Comparison of ENCODE assay signal across 33 cellular contexts in genomic region chr14:22602011-22602410, GRCh38. TPM values are rescaled to one million over a fixed set of nuclear protein-coding genes. Genes with fewer than 3 reads are reported as not detected.
DNase-seq lines count a peak whose midpoint lies in the region; ATAC-seq and TF ChIP-seq lines count a peak whose summit lies in the region.
"Had no signal": no experiment of that assay in that cellular context is flagged by ENCODE, and none has a peak within 500 bp of the region (broad histone marks: within the 10 kb centered on the region; RNA-seq: fewer than 3 reads in every experiment).

No MANE protein-coding gene starts in this region.

- dilution Hi-C loops in IMR-90 (cut with HindIII; ENCODE audit: low sequenced_read_pairs, unreplicated experiment) = no loop called here

- H3K4ac ChIP-seq in IMR-90 (ENCODE audit: low read depth, low read length) (0 out of 2 replicates have a peak overlapping the region, but pooled peaks have one; percentile 68), mesenchymal stem cell (ENCODE audit: low read depth in 1 of 2, low read length in 2 of 2) (no peak overlapping the region)

- no peak for TF ChIP-seq CTCF in IMR-90 (conservative IDR thresholded peaks at IDR 0.05; ENCODE audit: low read depth, low read length)
- TF ChIP-seq CTCF in VCaP (conservative IDR thresholded peaks at IDR 0.05) = no peak

- H3K14ac ChIP-seq in IMR-90 (replicated peaks; ENCODE audit: low read depth, low read length) (no peak overlapping the region), mesenchymal stem cell (ENCODE audit: low read length in 2 of 2) (no peak overlapping the region)

- no peak overlapping the region for H3K27ac ChIP-seq in BLaER1
- H3K27ac ChIP-seq in IMR-90 (ENCODE audit: insufficient read depth, low read length) = no peak overlapping the region
- H3K27ac ChIP-seq in VCaP = peak overlapping the region; percentile 51
- H3K27ac ChIP-seq in mesenchymal stem cell (ENCODE audit: low read length, poor library complexity, severe bottlenecking) = no peak overlapping the region
- H3K27ac ChIP-seq: colonic mucosa, neural progenitor cell had no signal

- peaks cover 12% of the 10 kb centered on the region; the same call in 1 of the 2 replicates for H3K27me3 ChIP-seq in BLaER1
- H3K27me3 ChIP-seq in IMR-90 (ENCODE audit: control insufficient read depth, insufficient read depth, low read length) = no peaks in the 10 kb centered on the region
- H3K27me3 ChIP-seq in mesenchymal stem cell (ENCODE audit: control insufficient read depth in 1 of 2, insufficient read depth in 1 of 2, low read length in 2 of 2) = no peaks in the 10 kb centered on the region
- H3K27me3 ChIP-seq: colonic mucosa, neural progenitor cell had no signal

- H3K4me2 ChIP-seq in BLaER1 = 0 out of 2 replicates have a peak overlapping the region, but pooled peaks have one; percentile 83
- H3K4me2 ChIP-seq in IMR-90 (ENCODE audit: low read depth, low read length) = no peak overlapping the region
- no peak overlapping the region for H3K4me2 ChIP-seq in mesenchymal stem cell (ENCODE audit: low read length, poor library complexity, severe bottlenecking)
- H3K4me2 ChIP-seq: neural progenitor cell had no signal

- H2AK5ac ChIP-seq in IMR-90 (ENCODE audit: low read depth, low read length) = peak overlapping the region; percentile 53; the same call in 1 of the 2 replicates
- H2AK5ac ChIP-seq in mesenchymal stem cell (ENCODE audit: low read length, severe bottlenecking) = no peak overlapping the region

- H2AK9ac ChIP-seq in IMR-90 (replicated peaks; ENCODE audit: low read depth, low read length, poor library complexity) = no peak overlapping the region

- DNase-seq in IMR-90 (no peak), mesenchymal stem cell (no peak), NCI-H1417 treated with DMSO at 0.1 percent for 48 hours (lab: John Stamatoyannopoulos, UW) (no peak), T1000 (lab: John Stamatoyannopoulos, UW) (no peak)
- DNase-seq: activated CD4-positive, alpha-beta T cell treated with anti-CD3 and anti-CD28 coated beads, Interleukin-2, amount 10 ng/mL, durations not matched to agents 7 days and 5 days; activated naive CD4-positive, alpha-beta T cell treated with anti-CD3 and anti-CD28 coated beads for 36 hours; activated T-cell treated with anti-CD3 and anti-CD28 coated beads, Interleukin-2, amount 50 U/mL, for 48 hours; CD4-positive, alpha-beta T cell; colonic mucosa; effector memory CD4-positive, alpha-beta T cell; NCI-H1436; NCI-H2081 treated with DMSO at 0.1 percent for 48 hours; NCI-H446; NCI-H82; posterior cingulate gyrus; stimulated activated naive CD4-positive, alpha-beta T cell treated with Interleukin-2 at 50 U/mL for 16 hours; T-helper 9 cell had no signal

- H3K9me1 ChIP-seq in IMR-90 (ENCODE audit: insufficient read depth, low read length) = peaks cover 22% of the 10 kb centered on the region

- TF ChIP-seq RAD21 in IMR-90 (IDR thresholded peaks at IDR 0.05; ENCODE audit: low read length) = no peak

- H2BK20ac ChIP-seq in IMR-90 (ENCODE audit: low read depth, low read length) = no peak overlapping the region

- H3K36me3 ChIP-seq in BLaER1 (peaks cover 56% of the 10 kb centered on the region), IMR-90 (ENCODE audit: control insufficient read depth, insufficient read depth, low read length) (peaks cover 43% of the 10 kb centered on the region), mesenchymal stem cell (ENCODE audit: control insufficient read depth in 1 of 2, insufficient read depth in 2 of 2, low read depth in 1 of 2, low read length in 2 of 2) (peaks cover 33 to 63% of the 10 kb centered on the region in 2 experiments)

- H2BK5ac ChIP-seq in IMR-90 (ENCODE audit: low read depth, low read length, poor library complexity, severe bottlenecking) = peak overlapping the region; percentile 4
- no peak overlapping the region for H2BK5ac ChIP-seq in mesenchymal stem cell (ENCODE audit: low read depth, low read length, poor library complexity, severe bottlenecking)

- H2BK15ac ChIP-seq in IMR-90 (ENCODE audit: low read depth, low read length) (no peak overlapping the region), mesenchymal stem cell (ENCODE audit: low read depth, poor library complexity, severe bottlenecking) (no peak overlapping the region)

- H3K79me1 ChIP-seq in IMR-90 (ENCODE audit: low read depth in 1 of 2, low read length in 2 of 2) (peaks cover 13 to 31% of the 10 kb centered on the region in 2 experiments), mesenchymal stem cell (replicated peaks; ENCODE audit: low read length, poor library complexity, severe bottlenecking) (peaks cover 25% of the 10 kb centered on the region)

- in situ Hi-C loops in IMR-90 (cut with MboI; ENCODE audit: low sequenced_read_pairs) = no loop called here

- H3K23ac ChIP-seq in IMR-90 (ENCODE audit: low read depth, low read length) (no peak overlapping the region), mesenchymal stem cell (ENCODE audit: low read length in 2 of 2) (no peak overlapping the region)

- H3K18ac ChIP-seq in IMR-90 (ENCODE audit: low read depth, low read length) = no peak overlapping the region
- no peak overlapping the region for H3K18ac ChIP-seq in mesenchymal stem cell (ENCODE audit: low read depth in 1 of 2, low read length in 2 of 2)

- H4K91ac ChIP-seq in IMR-90 (ENCODE audit: insufficient read depth, low read depth, low read length) (no peak overlapping the region), mesenchymal stem cell (ENCODE audit: low read length) (no peak overlapping the region)

- H4K20me1 ChIP-seq in BLaER1 (no peaks in the 10 kb centered on the region), IMR-90 (ENCODE audit: insufficient read depth, low read length) (no peaks in the 10 kb centered on the region; the same call in 1 of the 2 replicates)

- no peak for TF ChIP-seq POLR2A in IMR-90 (IDR thresholded peaks at IDR 0.05; ENCODE audit: low read depth, low read length)
- TF ChIP-seq POLR2A in GM18505 (IDR thresholded peaks at IDR 0.05; ENCODE audit: borderline replicate concordance, extremely low read depth, insufficient read depth, insufficient read length) = no peak

- H2BK120ac ChIP-seq in IMR-90 (ENCODE audit: low read depth, low read length) = no peak overlapping the region
- no peak overlapping the region for H2BK120ac ChIP-seq in mesenchymal stem cell (ENCODE audit: low read depth, low read length)

- intact Hi-C loops in IMR-90 (cut with micrococcal nuclease) = no loop called here

- no peak overlapping the region for H2AFZ ChIP-seq in IMR-90 (replicated peaks; ENCODE audit: low read length, poor library complexity)
- H2AFZ ChIP-seq in mesenchymal stem cell (ENCODE audit: low read depth, low read length) = no peak overlapping the region
- H2AFZ ChIP-seq: neural progenitor cell had no signal

- BruUV-seq in IMR-90 (replicated peaks; lab: Mats Ljungman, UMichigan) = no TSS peak

- CTCF ChIA-PET in IMR-90 (lab: Yijun Ruan, JAX) = interaction anchor here (1.4 kb wide), 1 partner anchor 32 kb away, joined by 3 read pairs; no protein-coding TSS in a partner anchor

- H4K8ac ChIP-seq in IMR-90 (ENCODE audit: low read depth in 2 of 2, low read length in 2 of 2) = no peak overlapping the region
- no peak overlapping the region for H4K8ac ChIP-seq in mesenchymal stem cell (ENCODE audit: low read length)

- ATAC-seq in IMR-90 (ENCODE audit: low read depth) (no peak), GM21529 (IDR thresholded peaks at IDR 0.05; ENCODE audit: unreplicated experiment) (no peak), GM18505 (IDR thresholded peaks at IDR 0.05; ENCODE audit: unreplicated experiment) (no peak)
- ATAC-seq: esophagus mucosa, Right ventricle myocardium inferior, sciatic nerve, SK-N-SH treated with all-trans-retinoic acid at 6 μM for 48 hours had no signal

- H3K4me3 ChIP-seq in BLaER1 (no peak overlapping the region), IMR-90 (ENCODE audit: insufficient read depth, low read depth, low read length) (no peak overlapping the region), mesenchymal stem cell (ENCODE audit: insufficient read depth in 1 of 2, low read depth in 1 of 2, low read length in 2 of 2) (no peak overlapping the region)
- H3K4me3 ChIP-seq: colonic mucosa, HAP-1, neural progenitor cell had no signal

- H3K4me1 ChIP-seq in BLaER1 (peaks cover 46% of the 10 kb centered on the region), IMR-90 (ENCODE audit: control insufficient read depth, insufficient read depth, low read length) (peaks cover 7% of the 10 kb centered on the region), mesenchymal stem cell (ENCODE audit: control insufficient read depth, insufficient read depth, low read depth, low read length) (peaks cover 7% of the 10 kb centered on the region)
- H3K4me1 ChIP-seq: colonic mucosa had no signal

- H3K9ac ChIP-seq in BLaER1 = no peak overlapping the region
- no peak overlapping the region for H3K9ac ChIP-seq in IMR-90 (ENCODE audit: low read depth, low read length)
- peak overlapping the region; percentile 51 for H3K9ac ChIP-seq in mesenchymal stem cell (ENCODE audit: low read length)
- H3K9ac ChIP-seq: neural progenitor cell had no signal

- POLR2A ChIA-PET in IMR-90 (lab: Charles Lee; ENCODE audit: unreplicated experiment) = no interaction called here

- peaks cover 6% of the 10 kb centered on the region; the same call in 1 of the 2 replicates for H3K9me3 ChIP-seq in BLaER1
- no peaks in the 10 kb centered on the region for H3K9me3 ChIP-seq in IMR-90 (ENCODE audit: control insufficient read depth, insufficient read depth, low read length)
- H3K9me3 ChIP-seq in mesenchymal stem cell (ENCODE audit: control insufficient read depth, low read length) = no peaks in the 10 kb centered on the region
- H3K9me3 ChIP-seq: colonic mucosa, HAP-1 had no signal

- 90 to 100% methylated on average over 1 to 2 of the region's 6 CpGs for WGBS in IMR-90 (ENCODE audit: extremely low coverage in 2 of 2, insufficient read length in 1 of 2), 2 experiments
- WGBS in mesenchymal stem cell = 98% methylated on average over 6 of the region's 6 CpGs

- no peak overlapping the region for H3K56ac ChIP-seq in IMR-90 (ENCODE audit: extremely low read depth, insufficient read depth, low read length)

- H4K5ac ChIP-seq in IMR-90 (ENCODE audit: low read depth, low read length) = no peak overlapping the region

- no peak overlapping the region for H2BK12ac ChIP-seq in mesenchymal stem cell (ENCODE audit: low read length in 2 of 2)

RNA-seq across cellular contexts. Expression of gene ABHD4, which starts 3.9 kb away (rescaled TPM):
- total RNA-seq in IMR-90 (2012; rRNA removed) = 5.0 and 5.3 TPM in 2 replicates
- 21.8 and 22.0 TPM in 2 replicates for polyA plus RNA-seq in IMR-90 (2012; rRNA removed)
- 13.3 and 23.6 TPM in 2 replicates for polyA plus RNA-seq in IMR-90 (2012; cell fraction: cytosol; rRNA removed)
- 22.2 and 25.4 TPM in 2 replicates for polyA plus RNA-seq in IMR-90 (2012; cell fraction: nucleus; rRNA removed; ENCODE audit: low replicate concordance)
- 32.7 TPM for polyA plus RNA-seq in mesenchymal stem cell (2013, experiment 1 of 2)
- 32.8 TPM for polyA plus RNA-seq in mesenchymal stem cell (2013, experiment 2 of 2)

RNA-seq across cellular contexts. Expression of gene DAD1, which starts 13.0 kb away (rescaled TPM):
- total RNA-seq in IMR-90 (2012; rRNA removed) = 396 and 449 TPM in 2 replicates
- polyA plus RNA-seq in IMR-90 (2012; rRNA removed) = 448 and 496 TPM in 2 replicates
- polyA plus RNA-seq in IMR-90 (2012; cell fraction: cytosol; rRNA removed) = 412 and 479 TPM in 2 replicates
- 92.7 and 197 TPM in 2 replicates for polyA plus RNA-seq in IMR-90 (2012; cell fraction: nucleus; rRNA removed; ENCODE audit: low replicate concordance)
- polyA plus RNA-seq in mesenchymal stem cell (2013, experiment 1 of 2) = 348 TPM
- 351 TPM for polyA plus RNA-seq in mesenchymal stem cell (2013, experiment 2 of 2)

RNA-seq across cellular contexts. Expression of gene OR6J1, which starts 42.1 kb away (rescaled TPM):
- total RNA-seq in IMR-90 (2012; rRNA removed) = not detected in 2 replicates
- not detected in 2 replicates for polyA plus RNA-seq in IMR-90 (2012; rRNA removed)
- not detected in 2 replicates for polyA plus RNA-seq in IMR-90 (2012; cell fraction: cytosol; rRNA removed)
- not detected in 2 replicates for polyA plus RNA-seq in IMR-90 (2012; cell fraction: nucleus; rRNA removed; ENCODE audit: low replicate concordance)
- not detected for polyA plus RNA-seq in mesenchymal stem cell (2013, experiment 1 of 2)
- polyA plus RNA-seq in mesenchymal stem cell (2013, experiment 2 of 2) = not detected
- total RNA-seq: activated CD4-positive, alpha-beta T cell treated with anti-CD3 and anti-CD28 coated beads, Interleukin-2, amount 10 ng/mL, durations not matched to agents 7 days and 5 days; activated naive CD4-positive, alpha-beta T cell treated with anti-CD3 and anti-CD28 coated beads for 36 hours; CD4-positive, alpha-beta T cell; colonic mucosa; esophagus mucosa; frontal cortex; lung microvascular endothelial cell; MCF 10A; mucosa of gallbladder; Right ventricle myocardium inferior; sciatic nerve; temporal lobe; urinary bladder had no signal
- polyA plus RNA-seq: urinary bladder had no signal
